Comparison of ENCODE assay signal across 7 cellular contexts in genomic region chr19:7209597-7210325, GRCh38.
DNase-seq lines count a peak whose midpoint lies in the region; ATAC-seq, FAIRE-seq and TF ChIP-seq lines count a peak whose summit lies in the region.
"Not testable (repeated sequence)": the region's sequence is repeated elsewhere in the genome, so short reads cannot be mapped to it uniquely, and the experiment has no call there.

No MANE protein-coding gene starts in this region.

- not testable (repeated sequence) for H3K27me3 Mint-ChIP-seq in GM23338 (ENCODE audit: insufficient read depth, low read depth, poor library complexity); activated CD4-positive, alpha-beta T cell treated with anti-CD3 and anti-CD28 coated beads for 36 hours; activated CD8-positive, alpha-beta T cell treated with anti-CD3 and anti-CD28 coated beads for 36 hours

- H3K27me3 ChIP-seq in GM23338 (ENCODE audit: insufficient read depth); ovary: not testable (repeated sequence)

- CTCF ChIA-PET in activated CD4-positive, alpha-beta T cell treated with anti-CD3 and anti-CD28 coated beads for 36 hours (lab: Charles Lee) = interaction anchor here (0.6 to 1.0 kb wide), 3 partner anchors 9 to 115 kb away, joined by 3 to 4 read pairs (median 4); no protein-coding TSS in a partner anchor
- CTCF ChIA-PET in activated CD8-positive, alpha-beta T cell treated with anti-CD3 and anti-CD28 coated beads for 36 hours (lab: Charles Lee) = interaction anchor here (1.1 kb wide), 1 partner anchor 10 kb away, joined by 5 read pairs; no protein-coding TSS in a partner anchor

- 82 to 87% (median 86%) methylated on average over 15 of the region's 15 CpGs for WGBS in ovary, 3 donors

- intact Hi-C loops in activated CD4-positive, alpha-beta T cell treated with anti-CD3 and anti-CD28 coated beads for 36 hours (cut with DNase I, micrococcal nuclease); activated CD8-positive, alpha-beta T cell treated with anti-CD3 and anti-CD28 coated beads for 36 hours (cut with micrococcal nuclease); kidney (cut with DNase I): not testable (repeated sequence)
- intact Hi-C loops in ovary (cut with DNase I) = loop anchor here in 2 of 4 donors (2.0 to 10.0 kb wide), 3 partner anchors 25 to 85 kb away; partner anchors contain the start of gene INSR (in 2 of the 2)

- H2AFZ ChIP-seq in GM23338 = not testable (repeated sequence)

- H3K27ac ChIP-seq in GM23338 (ENCODE audit: low read depth); kidney (ENCODE audit: low read depth in 2 of 2, low read length in 2 of 2): not testable (repeated sequence)
- peak overlapping the region; percentile 26 to 84 for H3K27ac ChIP-seq in ovary

- H3K27ac Mint-ChIP-seq in GM23338; activated CD4-positive, alpha-beta T cell treated with anti-CD3 and anti-CD28 coated beads for 36 hours; activated CD8-positive, alpha-beta T cell treated with anti-CD3 and anti-CD28 coated beads for 36 hours; activated naive CD4-positive, alpha-beta T cell treated with anti-CD3 and anti-CD28 coated beads, Interleukin-2, amount 50 U/mL, for 72 hours: not testable (repeated sequence)

- H3K4me1 ChIP-seq in GM23338 (ENCODE audit: insufficient read depth) (peaks cover 29% of the 10 kb centered on the region), kidney (ENCODE audit: control insufficient read depth in 1 of 2, insufficient read depth in 1 of 2, low read depth in 1 of 2, low read length in 2 of 2) (peaks cover 18 to 23% of the 10 kb centered on the region in 2 donors), ovary (ENCODE audit: insufficient read depth) (peaks cover 41% of the 10 kb centered on the region)

- H3K36me3 Mint-ChIP-seq in GM23338 (ENCODE audit: low read depth); activated CD4-positive, alpha-beta T cell treated with anti-CD3 and anti-CD28 coated beads for 36 hours (ENCODE audit: low read depth); activated CD8-positive, alpha-beta T cell treated with anti-CD3 and anti-CD28 coated beads for 36 hours (ENCODE audit: low read depth); activated naive CD4-positive, alpha-beta T cell treated with anti-CD3 and anti-CD28 coated beads, Interleukin-2, amount 50 U/mL, for 72 hours: not testable (repeated sequence)

- not testable (repeated sequence) for FAIRE-seq in kidney (lab: Jason Lieb, UNC)

- H3K79me2 ChIP-seq in GM23338 (replicated peaks; ENCODE audit: insufficient read depth) = peaks cover 15% of the 10 kb centered on the region

- TF ChIP-seq CTCF in GM23338 (conservative IDR thresholded peaks at IDR 0.05; ENCODE audit: low read depth in 2 of 2); activated CD8-positive, alpha-beta T cell treated with anti-CD3 and anti-CD28 coated beads for 36 hours (IDR thresholded peaks at IDR 0.05); kidney (IDR thresholded peaks at IDR 0.05; ENCODE audit: borderline replicate concordance, extremely low read depth, insufficient read depth); ovary (IDR thresholded peaks at IDR 0.05): not testable (repeated sequence)

- H3K9me3 Mint-ChIP-seq in GM23338; activated CD4-positive, alpha-beta T cell treated with anti-CD3 and anti-CD28 coated beads for 36 hours (ENCODE audit: low read depth); activated CD8-positive, alpha-beta T cell treated with anti-CD3 and anti-CD28 coated beads for 36 hours; activated naive CD4-positive, alpha-beta T cell treated with anti-CD3 and anti-CD28 coated beads, Interleukin-2, amount 50 U/mL, for 72 hours: not testable (repeated sequence)

- not testable (repeated sequence) for DNase-seq in GM23338 (ENCODE audit: low spot score); activated naive CD4-positive, alpha-beta T cell treated with anti-CD3 and anti-CD28 coated beads, Interleukin-2, amount 50 U/mL, for 72 hours (ENCODE audit: low spot score in 2 of 2); ovary
- peak; percentile 51 for DNase-seq in activated CD4-positive, alpha-beta T cell treated with anti-CD3 and anti-CD28 coated beads for 36 hours
- DNase-seq in activated CD8-positive, alpha-beta T cell treated with anti-CD3 and anti-CD28 coated beads for 36 hours = peak; percentile 30
- DNase-seq in kidney = peak; percentile 12
- peak; percentile 59 for DNase-seq in putamen (ENCODE audit: low spot score)

- not testable (repeated sequence) for TF ChIP-seq EP300 in ovary (IDR thresholded peaks at IDR 0.05)

- peaks cover 31% of the 10 kb centered on the region for H3K4me1 Mint-ChIP-seq in GM23338
- peaks cover 40% of the 10 kb centered on the region for H3K4me1 Mint-ChIP-seq in activated CD4-positive, alpha-beta T cell treated with anti-CD3 and anti-CD28 coated beads for 36 hours
- peaks cover 27% of the 10 kb centered on the region for H3K4me1 Mint-ChIP-seq in activated CD8-positive, alpha-beta T cell treated with anti-CD3 and anti-CD28 coated beads for 36 hours (ENCODE audit: low read depth)

- not testable (repeated sequence) for ATAC-seq in GM23338; activated CD4-positive, alpha-beta T cell treated with anti-CD3 and anti-CD28 coated beads for 36 hours; activated CD8-positive, alpha-beta T cell treated with anti-CD3 and anti-CD28 coated beads for 36 hours
- ATAC-seq in activated naive CD4-positive, alpha-beta T cell treated with anti-CD3 and anti-CD28 coated beads, Interleukin-2, amount 50 U/mL, for 72 hours = peak; percentile 28 to 51

- H4K20me1 ChIP-seq in GM23338 (replicated peaks; ENCODE audit: insufficient read depth) = not testable (repeated sequence)

- H3K9me3 ChIP-seq in kidney (ENCODE audit: control insufficient read depth in 1 of 2, low read length in 2 of 2); ovary: not testable (repeated sequence)

- H3K9ac ChIP-seq in kidney (ENCODE audit: low read length in 2 of 2) = not testable (repeated sequence)

- not testable (repeated sequence) for H3K9me2 ChIP-seq in GM23338 (ENCODE audit: insufficient read depth)

- TF ChIP-seq POLR2A in ovary (IDR thresholded peaks at IDR 0.05) = not testable (repeated sequence)

- not testable (repeated sequence) for H3K36me3 ChIP-seq in GM23338 (ENCODE audit: insufficient read depth); kidney (ENCODE audit: control insufficient read depth in 1 of 2, insufficient read depth in 2 of 2, low read length in 2 of 2); ovary

- H3K4me3 ChIP-seq in GM23338; kidney (ENCODE audit: low read length in 2 of 2); ovary: not testable (repeated sequence)

- H3K4me2 ChIP-seq in GM23338 = peak overlapping the region; percentile 26; the same call in 1 of the 2 replicates

- not testable (repeated sequence) for H3K4me3 Mint-ChIP-seq in GM23338; activated CD4-positive, alpha-beta T cell treated with anti-CD3 and anti-CD28 coated beads for 36 hours; activated CD8-positive, alpha-beta T cell treated with anti-CD3 and anti-CD28 coated beads for 36 hours

- POLR2A ChIA-PET in activated CD4-positive, alpha-beta T cell treated with anti-CD3 and anti-CD28 coated beads for 36 hours (lab: Charles Lee) = not testable (repeated sequence)
- POLR2A ChIA-PET in activated CD8-positive, alpha-beta T cell treated with anti-CD3 and anti-CD28 coated beads for 36 hours (lab: Charles Lee) = interaction anchor here (1.0 kb wide), 1 partner anchor 115 kb away, joined by 4 read pairs; no protein-coding TSS in a partner anchor

- peaks cover 11% of the 10 kb centered on the region; the same call in 1 of the 2 replicates for H3F3A ChIP-seq in GM23338 (replicated peaks; ENCODE audit: low read depth)
